Comparison of ENCODE assay signal across 13 cellular contexts in the genomic region with DNA sequence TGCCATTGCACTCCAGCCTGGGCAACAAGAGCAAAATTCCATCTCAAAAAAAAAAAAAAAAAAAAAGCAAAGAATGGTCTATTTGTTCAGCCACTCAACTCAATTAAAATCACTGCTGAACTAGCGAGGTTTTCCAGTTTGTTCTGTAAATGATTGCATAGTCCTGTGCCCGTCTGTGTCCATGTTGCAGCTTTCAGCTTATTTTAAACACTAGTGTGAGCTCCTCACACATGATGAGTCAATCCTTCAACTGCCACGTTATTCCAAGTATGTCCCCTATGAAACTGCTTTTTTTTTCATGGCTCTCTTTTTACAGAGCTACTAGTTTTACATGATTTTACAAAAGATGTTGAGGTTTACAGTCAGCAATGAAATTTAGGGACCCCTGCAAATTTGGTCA. TPM values are rescaled to one million over a fixed set of nuclear protein-coding genes. Genes with fewer than 3 reads are reported as not detected.
A peak's percentile ranks its signal among the peaks of the same experiment; 100 is the strongest.
DNase-seq lines count a peak whose midpoint lies in the region; ATAC-seq and TF ChIP-seq lines count a peak whose summit lies in the region.
"Had no signal": no experiment of that assay in that cellular context is flagged by ENCODE, and none has a peak within 500 bp of the region (broad histone marks: within the 10 kb centered on the region; RNA-seq: fewer than 3 reads in every experiment).

No MANE protein-coding gene starts in this region.

- peaks cover 8% of the 10 kb centered on the region for H3K4me1 ChIP-seq in ACC112 (ENCODE audit: control insufficient read depth, insufficient read depth, low read length, unreplicated experiment)
- peaks cover 0 to 11% of the 10 kb centered on the region in 2 donors for H3K4me1 ChIP-seq in left lung

- H3K27me3 ChIP-seq in ACC112 (ENCODE audit: insufficient read depth, low read length) (no peaks in the 10 kb centered on the region), left lung (no peaks in the 10 kb centered on the region)
- H3K27me3 ChIP-seq: upper lobe of left lung had no signal

- intact Hi-C loops in left lung (cut with DNase I): no loop called here

- H3K9me3 ChIP-seq in left lung: no peaks in the 10 kb centered on the region
- H3K9me3 ChIP-seq: upper lobe of left lung had no signal

- DNase-seq in HS-27A (ENCODE audit: low read depth) (peak; percentile 9), cardiac fibroblast (ENCODE audit: low read depth in 2 of 2) (peak; percentile 26 to 67), left lung (no peak), DMS79 (lab: John Stamatoyannopoulos, UW) (no peak), UCSD-AML1 (lab: John Stamatoyannopoulos, UW; ENCODE audit: unreplicated experiment) (no peak), KG1 (lab: John Stamatoyannopoulos, UW) (no peak)
- DNase-seq: activated CD8-positive, alpha-beta memory T cell treated with anti-CD3 and anti-CD28 coated beads, Interleukin-2, amount 50 U/mL, for 48 hours; NCI-H1092 treated with DMSO at 0.1 percent for 48 hours; NCI-H510A treated with DMSO at 0.1 percent for 48 hours; upper lobe of left lung; WERI-Rb-1 had no signal

- no peak overlapping the region for H3K4me3 ChIP-seq in ACC112 (ENCODE audit: low read depth, low read length)
- H3K4me3 ChIP-seq in cardiac fibroblast (replicated peaks in 1 of 2; ENCODE audit: low read depth in 2 of 2, low read length in 2 of 2): no peak overlapping the region
- no peak overlapping the region for H3K4me3 ChIP-seq in left lung
- H3K4me3 ChIP-seq: upper lobe of left lung had no signal

- peak; percentile 89 for ATAC-seq in left lung
- no peak for ATAC-seq in HG02973 (IDR thresholded peaks at IDR 0.05; ENCODE audit: unreplicated experiment)

- H3K36me3 ChIP-seq in ACC112 (ENCODE audit: insufficient read depth, low read length) (peaks cover 15% of the 10 kb centered on the region), left lung (peaks cover 4 to 83% of the 10 kb centered on the region in 2 donors)

- TF ChIP-seq CTCF in cardiac fibroblast (IDR thresholded peaks at IDR 0.05; ENCODE audit: low read depth, low read length) (no peak), left lung (IDR thresholded peaks at IDR 0.05) (no peak)

- peak overlapping the region; percentile 59 for H3K27ac ChIP-seq in ACC112 (ENCODE audit: low read depth, low read length)
- peak overlapping the region in 1 of 2 donors; percentile 33 for H3K27ac ChIP-seq in left lung
- H3K27ac ChIP-seq: upper lobe of left lung, WERI-Rb-1 had no signal

- no peak overlapping the region for H2AFZ ChIP-seq in ACC112 (ENCODE audit: low read length, unreplicated experiment)

- H3K79me2 ChIP-seq in ACC112 (ENCODE audit: control insufficient read depth, insufficient read depth, low read length, unreplicated experiment): peaks cover 46% of the 10 kb centered on the region

RNA-seq across cellular contexts. Expression of a gene that starts 12.2 kb away (rescaled TPM):
- total RNA-seq in left lung: 10 to 100 TPM; 64.2 to 80.3 TPM

RNA-seq across cellular contexts. Expression of a gene that starts 12.3 kb away (rescaled TPM):
- total RNA-seq in left lung: 10 to 100 TPM; 23.7 to 37.9 TPM

RNA-seq across cellular contexts. Expression of a gene that starts 42.7 kb away (rescaled TPM):
- total RNA-seq in left lung: 10 to 100 TPM in 1 of 2 donors, 1 to 10 TPM in 1; 7.6 to 12.4 TPM

Comparison
In these comparisons a context has a peak if more than half of its experiments do, and no peak if none do; other contexts are left out.
1. DNase-seq: peak in HS-27A (single experiment) and cardiac fibroblast (2 of 2); none in left lung (0 of 2), DMS79 (single experiment), UCSD-AML1 (single experiment) and KG1 (single experiment).